Comparison of ENCODE assay signal across 10 cellular contexts in genomic region chr17:2975469-2975958, GRCh38.
DNase-seq lines count a peak whose midpoint lies in the region; ATAC-seq, FAIRE-seq and TF ChIP-seq lines count a peak whose summit lies in the region.
"Had no signal": no experiment of that assay in that cellular context is flagged by ENCODE, and none has a peak within 500 bp of the region (broad histone marks: within the 10 kb centered on the region; RNA-seq: fewer than 3 reads in every experiment).

No MANE protein-coding gene starts in this region.

- peaks cover 0 to 4% (median 0%) of the 10 kb centered on the region in 7 donors for H3K9me3 Mint-ChIP-seq in CD14-positive monocyte
- H3K9me3 Mint-ChIP-seq in mesothelial cell of epicardium = peaks cover 4% of the 10 kb centered on the region
- H3K9me3 Mint-ChIP-seq in T-helper 2 cell treated with Interferon-gamma antibody and Interleukin-4, amounts not matched to agents 5 μg/mL and 100 μg/mL, for 36 hours = no peaks in the 10 kb centered on the region

- no peaks in the 10 kb centered on the region for H3K27me3 ChIP-seq in bronchial epithelial cell (ENCODE audit: control insufficient read depth, insufficient read depth, low read length)
- H3K27me3 ChIP-seq: BLaER1 had no signal

- DNase-seq in CD14-positive monocyte (ENCODE audit: low spot score) (no peak), NCI-H1417 treated with DMSO at 0.1 percent for 48 hours (lab: John Stamatoyannopoulos, UW) (peak; percentile 20), bronchial epithelial cell (ENCODE audit: low read depth) (peak; percentile 35), mesothelial cell of epicardium (ENCODE audit: low spot score in 2 of 2, unreplicated experiment in 2 of 2) (no peak), cerebellum (ENCODE audit: low spot score) (no peak), NCI-H226 (no peak)
- DNase-seq in T-helper 2 cell treated with Interferon-gamma antibody and Interleukin-4, amounts not matched to agents 5 μg/mL and 100 μg/mL, for 36 hours (ENCODE audit: low spot score) = no peak
- DNase-seq: NCI-H1092 treated with DMSO at 0.1 percent for 48 hours had no signal

- H3K27ac Mint-ChIP-seq in CD14-positive monocyte (peak overlapping the region in 4 of 7 donors; percentile 4 to 71 (median 43)), mesothelial cell of epicardium (no peak overlapping the region)
- H3K27ac Mint-ChIP-seq in T-helper 2 cell treated with Interferon-gamma antibody and Interleukin-4, amounts not matched to agents 5 μg/mL and 100 μg/mL, for 36 hours = no peak overlapping the region

- intact Hi-C loops in CD14-positive monocyte (cut with micrococcal nuclease) = no loop called here

- no peaks in the 10 kb centered on the region for H3K4me1 Mint-ChIP-seq in CD14-positive monocyte
- peaks cover 5% of the 10 kb centered on the region for H3K4me1 Mint-ChIP-seq in mesothelial cell of epicardium
- no peaks in the 10 kb centered on the region for H3K4me1 Mint-ChIP-seq in T-helper 2 cell treated with Interferon-gamma antibody and Interleukin-4, amounts not matched to agents 5 μg/mL and 100 μg/mL, for 36 hours (ENCODE audit: low read depth)

- H3K4me3 Mint-ChIP-seq in CD14-positive monocyte (no peak overlapping the region), mesothelial cell of epicardium (peak overlapping the region; percentile 58)
- no peak overlapping the region for H3K4me3 Mint-ChIP-seq in T-helper 2 cell treated with Interferon-gamma antibody and Interleukin-4, amounts not matched to agents 5 μg/mL and 100 μg/mL, for 36 hours

- no peaks in the 10 kb centered on the region for H3K36me3 ChIP-seq in bronchial epithelial cell (ENCODE audit: control insufficient read depth, insufficient read depth, low read length)

- ATAC-seq in HG02852 (IDR thresholded peaks at IDR 0.05; ENCODE audit: unreplicated experiment) = no peak

- FAIRE-seq in bronchial epithelial cell (lab: Jason Lieb, UNC) = peak; percentile 55

- H3K27me3 Mint-ChIP-seq in CD14-positive monocyte (ENCODE audit: low read depth in 3 of 3) (peaks cover 0 to 1% (median 0%) of the 10 kb centered on the region in 3 donors), mesothelial cell of epicardium (ENCODE audit: low read depth) (no peaks in the 10 kb centered on the region)
- no peaks in the 10 kb centered on the region for H3K27me3 Mint-ChIP-seq in T-helper 2 cell treated with Interferon-gamma antibody and Interleukin-4, amounts not matched to agents 5 μg/mL and 100 μg/mL, for 36 hours (ENCODE audit: low read depth)

- TF ChIP-seq CTCF in CD14-positive monocyte (IDR thresholded peaks at IDR 0.05) (no peak), bronchial epithelial cell (IDR thresholded peaks at IDR 0.05; ENCODE audit: insufficient read depth, low read length, severe bottlenecking) (no peak), mesothelial cell of epicardium (IDR thresholded peaks at IDR 0.05; ENCODE audit: unreplicated experiment) (no peak)

- H3K36me3 Mint-ChIP-seq in CD14-positive monocyte = peaks cover 46 to 70% of the 10 kb centered on the region in 2 donors
- H3K36me3 Mint-ChIP-seq in mesothelial cell of epicardium = peaks cover 3% of the 10 kb centered on the region
- peaks cover 5% of the 10 kb centered on the region for H3K36me3 Mint-ChIP-seq in T-helper 2 cell treated with Interferon-gamma antibody and Interleukin-4, amounts not matched to agents 5 μg/mL and 100 μg/mL, for 36 hours (ENCODE audit: low read depth)

- peak overlapping the region; percentile 35 for H3K4me3 ChIP-seq in bronchial epithelial cell (ENCODE audit: low read depth, low read length)
- H3K4me3 ChIP-seq: BLaER1 had no signal

Comparison
In these comparisons a context has a peak if more than half of its experiments do, and no peak if none do; other contexts are left out.
1. DNase-seq: peak in NCI-H1417 treated with DMSO at 0.1 percent for 48 hours (single experiment) and bronchial epithelial cell (single experiment); none in CD14-positive monocyte (single experiment), mesothelial cell of epicardium (0 of 2), cerebellum (single experiment), NCI-H226 (single experiment) and T-helper 2 cell treated with Interferon-gamma antibody and Interleukin-4, amounts not matched to agents 5 μg/mL and 100 μg/mL, for 36 hours (single experiment).
2. H3K27ac Mint-ChIP-seq: peak in CD14-positive monocyte (4 of 7); none in mesothelial cell of epicardium (single experiment) and T-helper 2 cell treated with Interferon-gamma antibody and Interleukin-4, amounts not matched to agents 5 μg/mL and 100 μg/mL, for 36 hours (single experiment).